Comparison of ENCODE assay signal across 12 cellular contexts in the genomic region with DNA sequence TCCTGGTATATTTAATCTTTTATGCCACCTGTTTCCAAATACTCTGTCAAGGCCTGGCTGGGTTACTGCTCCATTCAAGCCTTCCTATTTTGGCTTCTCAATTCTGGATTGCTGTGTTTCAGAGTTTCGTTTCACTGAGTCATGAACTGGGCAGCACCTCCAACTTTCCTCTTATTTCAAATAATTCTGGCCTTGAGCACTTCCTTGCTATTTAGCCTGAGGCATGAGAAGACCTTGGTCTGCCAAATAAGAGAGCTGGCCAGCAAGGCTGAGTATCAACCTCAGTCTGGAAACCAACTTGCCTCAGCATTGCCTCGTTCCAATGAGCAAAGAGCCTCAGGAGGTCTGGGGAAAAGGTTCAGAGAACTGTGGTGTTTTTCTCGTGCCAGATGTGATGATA.
DNase-seq lines count a peak whose midpoint lies in the region; ATAC-seq and TF ChIP-seq lines count a peak whose summit lies in the region.
"Had no signal": no experiment of that assay in that cellular context is flagged by ENCODE, and none has a peak within 500 bp of the region (broad histone marks: within the 10 kb centered on the region; RNA-seq: fewer than 3 reads in every experiment).

No MANE protein-coding gene starts in this region.

- DNase-seq in GM03348 (ENCODE audit: low spot score): peak; percentile 53
- peak; percentile 81 for DNase-seq in RPMI7951 (ENCODE audit: low read depth)
- peak; percentile 59 to 82 for DNase-seq in fibroblast of lung (ENCODE audit: low read depth in 2 of 2)
- DNase-seq in pons (ENCODE audit: low spot score): peak; percentile 33
- DNase-seq in activated naive CD4-positive, alpha-beta T cell treated with Interleukin-2 at 50 U/mL for 16 hours: no peak
- DNase-seq in Caco-2: no peak
- no peak for DNase-seq in activated T-helper 1 cell treated with anti-CD3 and anti-CD28 coated beads, Interleukin-12 subunit alpha, Interleukin-12 subunit beta, Interleukin-2, Interleukin-4 antibody, amounts not matched to agents 30 ng/mL and 10 ng/mL and 1 ng/mL, durations not matched to agents 14 hours and 24 hours and 36 hours (ENCODE audit: low spot score)
- DNase-seq: activated CD4-positive, alpha-beta T cell treated with anti-CD3 and anti-CD28 coated beads, Interleukin-2, amount 50 U/mL, for 4 hours; HCEC 1CT had no signal

- H3K9ac ChIP-seq in fibroblast of lung (ENCODE audit: insufficient read depth, low read length): no peak overlapping the region

- TF ChIP-seq CTCF in fibroblast of lung (conservative IDR thresholded peaks at IDR 0.05 in 1 of 2, IDR thresholded peaks at IDR 0.05 in 1 of 2; ENCODE audit: low read depth in 1 of 2, low read length in 2 of 2) (no peak), Caco-2 (IDR thresholded peaks at IDR 0.05; ENCODE audit: insufficient read depth in 1 of 2, low read depth in 1 of 2, low read length in 1 of 2, severe bottlenecking in 1 of 2, unreplicated experiment in 1 of 2) (no peak)

- H3K4me1 Mint-ChIP-seq in Caco-2 (ENCODE audit: low read depth, unreplicated experiment): peaks cover 9% of the 10 kb centered on the region
- peaks cover 41% of the 10 kb centered on the region for H3K4me1 Mint-ChIP-seq in activated T-helper 1 cell treated with anti-CD3 and anti-CD28 coated beads, Interleukin-12 subunit alpha, Interleukin-12 subunit beta, Interleukin-2, Interleukin-4 antibody, amounts not matched to agents 30 ng/mL and 10 ng/mL and 1 ng/mL, durations not matched to agents 14 hours and 24 hours and 36 hours (ENCODE audit: low read depth)

- no peak overlapping the region for H3K4me3 Mint-ChIP-seq in Caco-2 (ENCODE audit: unreplicated experiment)
- no peak overlapping the region for H3K4me3 Mint-ChIP-seq in activated T-helper 1 cell treated with anti-CD3 and anti-CD28 coated beads, Interleukin-12 subunit alpha, Interleukin-12 subunit beta, Interleukin-2, Interleukin-4 antibody, amounts not matched to agents 30 ng/mL and 10 ng/mL and 1 ng/mL, durations not matched to agents 14 hours and 24 hours and 36 hours

- CTCF ChIA-PET in Caco-2 (lab: Charles Lee): no interaction called here

- H3K79me2 ChIP-seq in fibroblast of lung (ENCODE audit: control insufficient read depth, insufficient read depth, low read length): no peaks in the 10 kb centered on the region

- intact Hi-C loops in Caco-2 (cut with micrococcal nuclease; ENCODE audit: unreplicated experiment): no loop called here
- intact Hi-C loops in activated T-helper 1 cell treated with anti-CD3 and anti-CD28 coated beads, Interleukin-12 subunit alpha, Interleukin-12 subunit beta, Interleukin-2, Interleukin-4 antibody, amounts not matched to agents 30 ng/mL and 10 ng/mL and 1 ng/mL, durations not matched to agents 14 hours and 24 hours and 36 hours (cut with micrococcal nuclease): no loop called here

- H3K36me3 ChIP-seq in fibroblast of lung (ENCODE audit: control insufficient read depth, insufficient read depth, low read length): no peaks in the 10 kb centered on the region
- no peaks in the 10 kb centered on the region for H3K36me3 ChIP-seq in Caco-2 (ENCODE audit: control insufficient read depth, insufficient read depth, low read length)
- H3K36me3 ChIP-seq: prostate gland, SJSA1 had no signal

- H2AFZ ChIP-seq in fibroblast of lung (ENCODE audit: low read length): no peak overlapping the region

- no TSS peak for BruUV-seq in Caco-2 (replicated peaks; lab: Mats Ljungman, UMichigan)

- H3K9me3 Mint-ChIP-seq in Caco-2 (ENCODE audit: unreplicated experiment): peaks cover 24% of the 10 kb centered on the region
- H3K9me3 Mint-ChIP-seq in activated T-helper 1 cell treated with anti-CD3 and anti-CD28 coated beads, Interleukin-12 subunit alpha, Interleukin-12 subunit beta, Interleukin-2, Interleukin-4 antibody, amounts not matched to agents 30 ng/mL and 10 ng/mL and 1 ng/mL, durations not matched to agents 14 hours and 24 hours and 36 hours: peaks cover 20% of the 10 kb centered on the region

- H3K4me3 ChIP-seq in fibroblast of lung (replicated peaks in 1 of 4; ENCODE audit: control extremely low read depth in 1 of 4, insufficient read depth in 1 of 4, low read depth in 3 of 4, low read length in 4 of 4) (no peak overlapping the region), Caco-2 (ENCODE audit: low read depth, low read length) (no peak overlapping the region)
- H3K4me3 ChIP-seq: prostate gland, SJSA1 had no signal

- ATAC-seq in GM21576 (IDR thresholded peaks at IDR 0.05; ENCODE audit: unreplicated experiment): no peak

- H3K4me1 ChIP-seq in fibroblast of lung (ENCODE audit: control insufficient read depth, extremely low read depth, insufficient read depth, low read length): peaks cover 2% of the 10 kb centered on the region
- 0 out of 2 replicates have a peak, but pooled peaks cover 3% of the 10 kb centered on the region for H3K4me1 ChIP-seq in Caco-2
- H3K4me1 ChIP-seq: prostate gland had no signal

- no peaks in the 10 kb centered on the region for H4K20me1 ChIP-seq in fibroblast of lung (ENCODE audit: control insufficient read depth, extremely low read depth, insufficient read depth, low read length)

- no peak overlapping the region for H3K4me2 ChIP-seq in fibroblast of lung (ENCODE audit: extremely low read depth, insufficient read depth, low read length)

- no peaks in the 10 kb centered on the region for H3K27me3 Mint-ChIP-seq in Caco-2 (ENCODE audit: insufficient read depth, unreplicated experiment)
- H3K27me3 Mint-ChIP-seq in activated T-helper 1 cell treated with anti-CD3 and anti-CD28 coated beads, Interleukin-12 subunit alpha, Interleukin-12 subunit beta, Interleukin-2, Interleukin-4 antibody, amounts not matched to agents 30 ng/mL and 10 ng/mL and 1 ng/mL, durations not matched to agents 14 hours and 24 hours and 36 hours (ENCODE audit: insufficient read depth): no peaks in the 10 kb centered on the region

- H3K27ac ChIP-seq in fibroblast of lung (ENCODE audit: insufficient read depth, low read length): no peak overlapping the region
- H3K27ac ChIP-seq: prostate gland, SJSA1 had no signal

- H3K9me3 ChIP-seq in fibroblast of lung (ENCODE audit: control insufficient read depth, insufficient read depth, low read depth, low read length) (no peaks in the 10 kb centered on the region), Caco-2 (peaks cover 14% of the 10 kb centered on the region)
- H3K9me3 ChIP-seq: prostate gland, SJSA1 had no signal

- POLR2A ChIA-PET in Caco-2 (lab: Charles Lee): no interaction called here

- no peaks in the 10 kb centered on the region for H3K36me3 Mint-ChIP-seq in Caco-2 (ENCODE audit: insufficient read depth, unreplicated experiment)
- H3K36me3 Mint-ChIP-seq in activated T-helper 1 cell treated with anti-CD3 and anti-CD28 coated beads, Interleukin-12 subunit alpha, Interleukin-12 subunit beta, Interleukin-2, Interleukin-4 antibody, amounts not matched to agents 30 ng/mL and 10 ng/mL and 1 ng/mL, durations not matched to agents 14 hours and 24 hours and 36 hours (ENCODE audit: low read depth): peaks cover 16% of the 10 kb centered on the region

- H3K27ac Mint-ChIP-seq in Caco-2 (ENCODE audit: unreplicated experiment): no peak overlapping the region
- no peak overlapping the region for H3K27ac Mint-ChIP-seq in activated T-helper 1 cell treated with anti-CD3 and anti-CD28 coated beads, Interleukin-12 subunit alpha, Interleukin-12 subunit beta, Interleukin-2, Interleukin-4 antibody, amounts not matched to agents 30 ng/mL and 10 ng/mL and 1 ng/mL, durations not matched to agents 14 hours and 24 hours and 36 hours

- H3K27me3 ChIP-seq in fibroblast of lung (ENCODE audit: control insufficient read depth, insufficient read depth, low read length) (no peaks in the 10 kb centered on the region), Caco-2 (replicated peaks; ENCODE audit: control insufficient read depth, insufficient read depth, low read length) (no peaks in the 10 kb centered on the region)
- H3K27me3 ChIP-seq: SJSA1 had no signal

Comparison
In these comparisons a context has a peak if more than half of its experiments do, and no peak if none do; other contexts are left out.
1. DNase-seq: peak in GM03348 (single experiment), RPMI7951 (single experiment), fibroblast of lung (2 of 2) and pons (single experiment); none in activated naive CD4-positive, alpha-beta T cell treated with Interleukin-2 at 50 U/mL for 16 hours (single experiment), Caco-2 (0 of 2) and activated T-helper 1 cell treated with anti-CD3 and anti-CD28 coated beads, Interleukin-12 subunit alpha, Interleukin-12 subunit beta, Interleukin-2, Interleukin-4 antibody, amounts not matched to agents 30 ng/mL and 10 ng/mL and 1 ng/mL, durations not matched to agents 14 hours and 24 hours and 36 hours (single experiment).